In the genomic region with DNA sequence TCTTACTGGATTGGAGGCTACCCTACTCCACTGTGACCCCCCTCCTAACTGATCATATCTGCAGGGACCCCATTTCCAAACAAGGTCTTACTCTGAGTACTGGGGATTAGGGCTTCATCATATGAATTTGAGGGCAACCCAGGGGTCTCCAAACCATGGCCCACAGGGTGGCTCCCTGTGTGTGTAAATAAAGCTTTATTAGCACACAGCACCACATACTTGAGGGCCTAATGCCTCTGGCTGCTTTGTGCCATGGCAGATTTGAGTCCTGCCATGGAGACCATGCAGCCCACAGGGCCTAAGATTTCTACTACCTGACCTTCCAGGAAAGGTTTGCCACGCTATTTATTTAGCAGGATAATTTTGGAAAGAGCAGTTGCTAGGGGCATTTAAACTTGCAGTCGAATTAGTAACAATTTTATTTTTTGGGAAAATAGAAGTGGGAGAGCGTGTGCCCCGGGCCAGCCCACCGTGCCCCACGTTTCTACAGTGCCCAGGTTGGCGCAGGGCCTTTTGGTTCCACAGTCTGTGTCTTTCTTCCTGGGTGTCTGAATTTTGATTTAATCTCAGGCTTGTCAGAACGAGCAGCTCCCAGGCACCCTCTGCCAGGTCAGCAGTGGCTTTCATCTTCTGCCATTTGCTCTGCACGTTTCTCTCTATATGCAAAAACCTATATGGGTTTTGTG, we compare ENCODE assay signal across 24 cellular contexts.
DNase-seq lines count a peak whose midpoint lies in the region; ATAC-seq and TF ChIP-seq lines count a peak whose summit lies in the region.
"Had no signal": no experiment of that assay in that cellular context is flagged by ENCODE, and none has a peak within 500 bp of the region (broad histone marks: within the 10 kb centered on the region; RNA-seq: fewer than 3 reads in every experiment).

No MANE protein-coding gene starts in this region.

- H3K4me1 ChIP-seq in right lobe of liver: peaks cover 0 to 5% (median 0%) of the 10 kb centered on the region in 4 donors

- WGBS in right lobe of liver (ENCODE audit: insufficient coverage, low coverage, low lambda C conversion rate, missing lambda C conversion rate): 78% methylated on average over 9 of the region's 9 CpGs

- H3K27ac ChIP-seq in right lobe of liver: no peak overlapping the region
- H3K27ac ChIP-seq: 22Rv1, SK-N-MC had no signal

- ATAC-seq in right lobe of liver: no peak
- no peak for ATAC-seq in GM21390 (IDR thresholded peaks at IDR 0.05; ENCODE audit: unreplicated experiment)
- ATAC-seq in GM21717 (IDR thresholded peaks at IDR 0.05; ENCODE audit: unreplicated experiment): no peak

- H3K27me3 ChIP-seq in right lobe of liver: no peaks in the 10 kb centered on the region
- H3K27me3 ChIP-seq: BLaER1 had no signal

- intact Hi-C loops in right lobe of liver (cut with DNase I): no loop called here

- H3K9me3 Mint-ChIP-seq in activated naive CD4-positive, alpha-beta T cell treated with anti-CD3 and anti-CD28 coated beads, Interleukin-2, amount 10 ng/mL, durations not matched to agents 7 days and 5 days: no peaks in the 10 kb centered on the region
- peaks cover 3% of the 10 kb centered on the region for H3K9me3 Mint-ChIP-seq in nephron
- H3K9me3 Mint-ChIP-seq: CD4-positive, alpha-beta T cell had no signal

- H3K36me3 Mint-ChIP-seq in activated naive CD4-positive, alpha-beta T cell treated with anti-CD3 and anti-CD28 coated beads, Interleukin-2, amount 10 ng/mL, durations not matched to agents 7 days and 5 days: peaks cover 1% of the 10 kb centered on the region
- H3K36me3 Mint-ChIP-seq in nephron (ENCODE audit: low read depth): no peaks in the 10 kb centered on the region

- peak; percentile 10 for DNase-seq in activated naive CD4-positive, alpha-beta T cell treated with anti-CD3 and anti-CD28 coated beads, Interleukin-2, amount 10 ng/mL, durations not matched to agents 7 days and 5 days
- no peak for DNase-seq in activated naive CD4-positive, alpha-beta T cell (lab: John Stamatoyannopoulos, UW)
- peak in 2 of 3 donors; percentile 26 to 30 for DNase-seq in right lobe of liver
- no peak for DNase-seq in H4 (ENCODE audit: low spot score)
- DNase-seq in NCI-H1417 treated with DMSO at 0.1 percent for 48 hours (lab: John Stamatoyannopoulos, UW): no peak
- DNase-seq: ACHN; CD4-positive, alpha-beta T cell; COR-L47; DMS79 treated with DMSO at 0.1 percent for 48 hours; IMR-90; MV-4-11; NCI-H1105 treated with DMSO at 0.1 percent for 48 hours; NCI-H1694; NCI-H2081; NCI-H2171 treated with DMSO at 0.1 percent for 48 hours; NCI-H526; OCI-M1; SHP77 treated with DMSO at 0.1 percent for 48 hours had no signal

- H3K4me3 Mint-ChIP-seq in activated naive CD4-positive, alpha-beta T cell treated with anti-CD3 and anti-CD28 coated beads, Interleukin-2, amount 10 ng/mL, durations not matched to agents 7 days and 5 days: no peak overlapping the region
- H3K4me3 Mint-ChIP-seq in nephron: peak overlapping the region in 1 of 3 experiments; percentile 42
- H3K4me3 Mint-ChIP-seq: CD4-positive, alpha-beta T cell had no signal

- CTCF ChIA-PET in activated naive CD4-positive, alpha-beta T cell treated with anti-CD3 and anti-CD28 coated beads, Interleukin-2, amount 10 ng/mL, durations not matched to agents 7 days and 5 days (lab: Charles Lee): interaction anchor here (8.3 kb wide), 1 partner anchor 350 kb away, joined by 344 read pairs; a partner anchor contains a TSS

- H3K4me3 ChIP-seq in right lobe of liver: no peak overlapping the region
- H3K4me3 ChIP-seq: BLaER1, SK-N-MC had no signal

- TF ChIP-seq CTCF in right lobe of liver (IDR thresholded peaks at IDR 0.05) (no peak), nephron (IDR thresholded peaks at IDR 0.05; ENCODE audit: unreplicated experiment in 3 of 3) (no peak)

- no peak overlapping the region for H3K27ac Mint-ChIP-seq in activated naive CD4-positive, alpha-beta T cell treated with anti-CD3 and anti-CD28 coated beads, Interleukin-2, amount 10 ng/mL, durations not matched to agents 7 days and 5 days
- peak overlapping the region; percentile 69 to 88 (median 87) for H3K27ac Mint-ChIP-seq in nephron
- H3K27ac Mint-ChIP-seq: CD4-positive, alpha-beta T cell had no signal

- TF ChIP-seq POLR2A in right lobe of liver (IDR thresholded peaks at IDR 0.05): no peak

- H3K36me3 ChIP-seq in right lobe of liver: no peaks in the 10 kb centered on the region
- H3K36me3 ChIP-seq: BLaER1 had no signal

- peaks cover 5% of the 10 kb centered on the region for H3K27me3 Mint-ChIP-seq in activated naive CD4-positive, alpha-beta T cell treated with anti-CD3 and anti-CD28 coated beads, Interleukin-2, amount 10 ng/mL, durations not matched to agents 7 days and 5 days
- peaks cover 3% of the 10 kb centered on the region for H3K27me3 Mint-ChIP-seq in nephron (ENCODE audit: low read depth)
- H3K27me3 Mint-ChIP-seq: CD4-positive, alpha-beta T cell had no signal

- no peaks in the 10 kb centered on the region for H3K9me3 ChIP-seq in right lobe of liver
- H3K9me3 ChIP-seq: BLaER1 had no signal

- H3K4me1 Mint-ChIP-seq in activated naive CD4-positive, alpha-beta T cell treated with anti-CD3 and anti-CD28 coated beads, Interleukin-2, amount 10 ng/mL, durations not matched to agents 7 days and 5 days: peaks cover 14% of the 10 kb centered on the region
- peaks cover 52% of the 10 kb centered on the region for H3K4me1 Mint-ChIP-seq in nephron

Comparison
In these comparisons a context has a peak if more than half of its experiments do, and no peak if none do; other contexts are left out.
1. DNase-seq: peak in activated naive CD4-positive, alpha-beta T cell treated with anti-CD3 and anti-CD28 coated beads, Interleukin-2, amount 10 ng/mL, durations not matched to agents 7 days and 5 days (single experiment) and right lobe of liver (2 of 3); none in activated naive CD4-positive, alpha-beta T cell (0 of 4), H4 (single experiment) and NCI-H1417 treated with DMSO at 0.1 percent for 48 hours (single experiment).